Comparison of ENCODE assay signal across 38 cellular contexts in genomic region chr14:74249433-74250375, GRCh38. TPM values are rescaled to one million over a fixed set of nuclear protein-coding genes. Genes with fewer than 3 reads are reported as not detected.
"Had no signal": no experiment of that assay in that cellular context is flagged by ENCODE, and none has a peak within 500 bp of the region (broad histone marks: within the 10 kb centered on the region; RNA-seq: fewer than 3 reads in every experiment).

No MANE protein-coding gene starts in this region.

- H3K27ac ChIP-seq: ascending aorta, cardiac muscle cell, colonic mucosa, epithelial cell of prostate, esophagus squamous epithelium, heart right ventricle, pancreas, prostate gland, skin epidermis, upper lobe of left lung, vagina had no signal

- H3K9me3 ChIP-seq: ascending aorta, colonic mucosa, esophagus squamous epithelium, heart right ventricle, pancreas, prostate gland, upper lobe of left lung, vagina had no signal

- H3K4me3 Mint-ChIP-seq: activated CD4-positive, alpha-beta memory T cell treated with anti-CD3 and anti-CD28 coated beads for 36 hours; activated CD4-positive, alpha-beta T cell treated with anti-CD3 and anti-CD28 coated beads, Interleukin-2, amount 10 ng/mL, durations not matched to agents 24 days and 14 days; activated naive CD4-positive, alpha-beta T cell treated with anti-CD3 and anti-CD28 coated beads, Interleukin-2, amount 10 ng/mL, durations not matched to agents 7 days and 5 days; activated naive CD8-positive, alpha-beta T cell treated with anti-CD3 and anti-CD28 coated beads, Interleukin-2, amount 10 ng/mL, durations not matched to agents 7 days and 5 days; activated T-cell treated with anti-CD3 and anti-CD28 coated beads, Interleukin-2, amount 50 U/mL, for 24 hours; memory B cell; stimulated activated memory B cell treated with anti-CD40 and anti-IgM and Interleukin-4, amounts not matched to agents 10 μg/mL and 1 μg/mL and 100 μg/mL, for 72 hours; stimulated activated naive CD8-positive, alpha-beta T cell treated with anti-CD3 and anti-CD28 coated beads, Interleukin-15, amount 100 ng/mL, for 72 hours had no signal

- DNase-seq: activated CD4-positive, alpha-beta memory T cell treated with anti-CD3 and anti-CD28 coated beads for 36 hours; activated CD4-positive, alpha-beta T cell treated with anti-CD3 and anti-CD28 coated beads, Interleukin-2, amount 10 ng/mL, durations not matched to agents 24 days and 14 days; activated CD4-positive, CD25-positive, alpha-beta regulatory T cell treated with anti-CD3 and anti-CD28 coated beads, Interleukin-2, amount 50 U/mL, for 72 hours; activated CD8-positive, alpha-beta memory T cell treated with anti-CD3 and anti-CD28 coated beads, Interleukin-2, amount 50 U/mL, for 48 hours; activated gamma-delta T cell; activated naive CD4-positive, alpha-beta T cell treated with anti-CD3 and anti-CD28 coated beads, Interleukin-2, amount 10 ng/mL, durations not matched to agents 7 days and 5 days; activated naive CD8-positive, alpha-beta T cell treated with anti-CD3 and anti-CD28 coated beads, Interleukin-2, amount 10 ng/mL, durations not matched to agents 7 days and 5 days; activated T-cell treated with anti-CD3 and anti-CD28 coated beads, Interleukin-2, amount 50 U/mL, for 24 hours; cerebellar nuclear complex; colonic mucosa; effector CD8-positive, alpha-beta T cell; esophagus squamous epithelium; foreskin melanocyte; heart right ventricle; midbrain; naive thymus-derived CD4-positive, alpha-beta T cell; pancreas; retina; stimulated activated CD4-positive, alpha-beta T cell treated with anti-CD3 and anti-CD28 coated beads, Interleukin-4, amount 100 ng/mL, for 4 hours; stimulated activated CD8-positive, alpha-beta memory T cell treated with anti-CD3 and anti-CD28 coated beads, Interleukin-4, amount 100 ng/mL, for 48 hours; stimulated activated naive CD8-positive, alpha-beta T cell treated with anti-CD3 and anti-CD28 coated beads, Interleukin-15, amount 100 ng/mL, for 72 hours; substantia nigra; upper lobe of left lung had no signal

- H3K36me3 Mint-ChIP-seq: activated CD4-positive, alpha-beta memory T cell treated with anti-CD3 and anti-CD28 coated beads for 36 hours; activated naive CD4-positive, alpha-beta T cell treated with anti-CD3 and anti-CD28 coated beads, Interleukin-2, amount 10 ng/mL, durations not matched to agents 7 days and 5 days; activated naive CD8-positive, alpha-beta T cell treated with anti-CD3 and anti-CD28 coated beads, Interleukin-2, amount 10 ng/mL, durations not matched to agents 7 days and 5 days; brain; memory B cell; naive thymus-derived CD4-positive, alpha-beta T cell; stimulated activated memory B cell treated with anti-CD40 and anti-IgM and Interleukin-4, amounts not matched to agents 10 μg/mL and 1 μg/mL and 100 μg/mL, for 72 hours had no signal

- H3K36me3 ChIP-seq: ascending aorta, cardiac muscle cell, colonic mucosa, esophagus squamous epithelium, heart right ventricle, pancreas, prostate gland, upper lobe of left lung, vagina had no signal

- H3K27ac Mint-ChIP-seq: activated CD4-positive, alpha-beta memory T cell treated with anti-CD3 and anti-CD28 coated beads for 36 hours; activated CD4-positive, alpha-beta T cell treated with anti-CD3 and anti-CD28 coated beads, Interleukin-2, amount 10 ng/mL, durations not matched to agents 24 days and 14 days; activated naive CD4-positive, alpha-beta T cell treated with anti-CD3 and anti-CD28 coated beads, Interleukin-2, amount 10 ng/mL, durations not matched to agents 7 days and 5 days; activated naive CD8-positive, alpha-beta T cell treated with anti-CD3 and anti-CD28 coated beads, Interleukin-2, amount 10 ng/mL, durations not matched to agents 7 days and 5 days; activated T-cell treated with anti-CD3 and anti-CD28 coated beads, Interleukin-2, amount 50 U/mL, for 24 hours; brain; memory B cell; naive thymus-derived CD4-positive, alpha-beta T cell; stimulated activated memory B cell treated with anti-CD40 and anti-IgM and Interleukin-4, amounts not matched to agents 10 μg/mL and 1 μg/mL and 100 μg/mL, for 72 hours; stimulated activated naive CD8-positive, alpha-beta T cell treated with anti-CD3 and anti-CD28 coated beads, Interleukin-15, amount 100 ng/mL, for 72 hours had no signal

- H3K27me3 ChIP-seq: ascending aorta, colonic mucosa, pancreas, upper lobe of left lung, vagina had no signal

- H3K4me3 ChIP-seq: ascending aorta, cardiac muscle cell, colonic mucosa, esophagus squamous epithelium, heart right ventricle, pancreas, prostate gland, skin epidermis, upper lobe of left lung, vagina had no signal

- H3K9me3 Mint-ChIP-seq: activated CD4-positive, alpha-beta memory T cell treated with anti-CD3 and anti-CD28 coated beads for 36 hours; activated CD4-positive, alpha-beta T cell treated with anti-CD3 and anti-CD28 coated beads, Interleukin-2, amount 10 ng/mL, durations not matched to agents 24 days and 14 days; activated naive CD4-positive, alpha-beta T cell treated with anti-CD3 and anti-CD28 coated beads, Interleukin-2, amount 10 ng/mL, durations not matched to agents 7 days and 5 days; activated naive CD8-positive, alpha-beta T cell treated with anti-CD3 and anti-CD28 coated beads, Interleukin-2, amount 10 ng/mL, durations not matched to agents 7 days and 5 days; activated T-cell treated with anti-CD3 and anti-CD28 coated beads, Interleukin-2, amount 50 U/mL, for 24 hours; brain; memory B cell; stimulated activated memory B cell treated with anti-CD40 and anti-IgM and Interleukin-4, amounts not matched to agents 10 μg/mL and 1 μg/mL and 100 μg/mL, for 72 hours; stimulated activated naive CD8-positive, alpha-beta T cell treated with anti-CD3 and anti-CD28 coated beads, Interleukin-15, amount 100 ng/mL, for 72 hours had no signal

- H3K4me1 ChIP-seq: colonic mucosa, pancreas, prostate gland had no signal

RNA-seq across cellular contexts. Expression of gene VSX2, which starts 10.5 kb away (rescaled TPM):
- total RNA-seq: activated CD4-positive, alpha-beta memory T cell treated with anti-CD3 and anti-CD28 coated beads for 36 hours; activated CD4-positive, alpha-beta T cell treated with anti-CD3 and anti-CD28 coated beads, Interleukin-2, amount 10 ng/mL, durations not matched to agents 24 days and 14 days; activated CD8-positive, alpha-beta memory T cell treated with anti-CD3 and anti-CD28 coated beads for 36 hours; activated naive CD8-positive, alpha-beta T cell treated with anti-CD3 and anti-CD28 coated beads, Interleukin-2, amount 10 ng/mL, durations not matched to agents 7 days and 5 days; ascending aorta; cardiac muscle cell; colonic mucosa; dermis microvascular lymphatic vessel endothelial cell; esophagus squamous epithelium; glomerular endothelial cell; heart right ventricle; kidney epithelial cell; lower leg skin; naive thymus-derived CD4-positive, alpha-beta T cell; pancreas; prostate gland; sciatic nerve; vagina had no signal
